Comparison of ENCODE assay signal across 12 cellular contexts in genomic region chr18:77090546-77091200, GRCh38. TPM values are rescaled to one million over a fixed set of nuclear protein-coding genes. Genes with fewer than 3 reads are reported as not detected.
A peak's percentile ranks its signal among the peaks of the same experiment; 100 is the strongest.
DNase-seq lines count a peak whose midpoint lies in the region; ATAC-seq and TF ChIP-seq lines count a peak whose summit lies in the region.
"Had no signal": no experiment of that assay in that cellular context is flagged by ENCODE, and none has a peak within 500 bp of the region (broad histone marks: within the 10 kb centered on the region; RNA-seq: fewer than 3 reads in every experiment).

No MANE protein-coding gene starts in this region.

- peak overlapping the region; percentile 61 to 89 (median 81) for H3K27ac Mint-ChIP-seq in CD4-positive, CD25-positive, alpha-beta regulatory T cell
- H3K27ac Mint-ChIP-seq in Caco-2 (ENCODE audit: unreplicated experiment) (peak overlapping the region; percentile 45), T-cell (peak overlapping the region; percentile 58 to 79), mesothelial cell of epicardium (peak overlapping the region; percentile 21)
- H3K27ac Mint-ChIP-seq: activated naive CD4-positive, alpha-beta T cell treated with anti-CD3 and anti-CD28 coated beads for 36 hours had no signal

- DNase-seq in CD4-positive, CD25-positive, alpha-beta regulatory T cell = no peak
- no peak for DNase-seq in Caco-2
- no peak for DNase-seq in T-cell
- DNase-seq in mesothelial cell of epicardium (ENCODE audit: low spot score in 2 of 2, unreplicated experiment in 2 of 2) = no peak
- no peak for DNase-seq in stimulated activated CD4-positive, alpha-beta T cell treated with anti-CD3 and anti-CD28 coated beads, Interleukin-2, amount 100 ng/mL, for 48 hours
- DNase-seq in RKO (ENCODE audit: low spot score) = no peak
- DNase-seq in mucosa of descending colon = no peak
- DNase-seq: activated naive CD4-positive, alpha-beta T cell treated with anti-CD3 and anti-CD28 coated beads for 36 hours; Kasumi-1; SIG-M5; WERI-Rb-1 had no signal

- H3K27me3 ChIP-seq in CD4-positive, CD25-positive, alpha-beta regulatory T cell (ENCODE audit: control insufficient read depth, insufficient read depth, low read length) = no peaks in the 10 kb centered on the region
- H3K27me3 ChIP-seq in Caco-2 (replicated peaks; ENCODE audit: control insufficient read depth, insufficient read depth, low read length) = no peaks in the 10 kb centered on the region

- no peak overlapping the region for H3K27ac ChIP-seq in CD4-positive, CD25-positive, alpha-beta regulatory T cell (ENCODE audit: insufficient read depth, low read length, poor library complexity, severe bottlenecking)
- H3K27ac ChIP-seq: WERI-Rb-1 had no signal

- no peak for ATAC-seq in CD4-positive, CD25-positive, alpha-beta regulatory T cell (ENCODE audit: low read depth in 2 of 2)
- ATAC-seq in T-cell (replicated peaks in 1 of 4) (no peak), mucosa of descending colon (no peak)
- ATAC-seq: GM12878 had no signal

- intact Hi-C loops in Caco-2 (cut with micrococcal nuclease; ENCODE audit: unreplicated experiment) (no loop called here), mucosa of descending colon (cut with DNase I, micrococcal nuclease) (no loop called here)

- TF ChIP-seq CTCF in Caco-2 (IDR thresholded peaks at IDR 0.05; ENCODE audit: insufficient read depth in 1 of 2, low read depth in 1 of 2, low read length in 1 of 2, severe bottlenecking in 1 of 2, unreplicated experiment in 1 of 2) = no peak
- TF ChIP-seq CTCF in mesothelial cell of epicardium (IDR thresholded peaks at IDR 0.05; ENCODE audit: unreplicated experiment) = no peak
- TF ChIP-seq CTCF in mucosa of descending colon (IDR thresholded peaks at IDR 0.05) = no peak

- peak overlapping the region in 1 of 4 donors; percentile 25 for H3K4me3 Mint-ChIP-seq in CD4-positive, CD25-positive, alpha-beta regulatory T cell
- no peak overlapping the region for H3K4me3 Mint-ChIP-seq in Caco-2 (ENCODE audit: unreplicated experiment)
- H3K4me3 Mint-ChIP-seq in T-cell = peak overlapping the region in 1 of 3 donors; percentile 0
- H3K4me3 Mint-ChIP-seq in mesothelial cell of epicardium = no peak overlapping the region
- H3K4me3 Mint-ChIP-seq: activated naive CD4-positive, alpha-beta T cell treated with anti-CD3 and anti-CD28 coated beads for 36 hours had no signal

- peaks cover 19% of the 10 kb centered on the region for H3K4me1 ChIP-seq in CD4-positive, CD25-positive, alpha-beta regulatory T cell (ENCODE audit: control insufficient read depth, insufficient read depth, low read length, poor library complexity, severe bottlenecking)
- peaks cover 10% of the 10 kb centered on the region for H3K4me1 ChIP-seq in Caco-2
- peaks cover 9% of the 10 kb centered on the region for H3K4me1 ChIP-seq in mucosa of descending colon (ENCODE audit: low read depth)

- H3K27me3 Mint-ChIP-seq in CD4-positive, CD25-positive, alpha-beta regulatory T cell = no peaks in the 10 kb centered on the region
- H3K27me3 Mint-ChIP-seq in Caco-2 (ENCODE audit: insufficient read depth, unreplicated experiment) (no peaks in the 10 kb centered on the region), T-cell (no peaks in the 10 kb centered on the region), mesothelial cell of epicardium (ENCODE audit: low read depth) (peaks cover 13% of the 10 kb centered on the region)

- H3K36me3 ChIP-seq in CD4-positive, CD25-positive, alpha-beta regulatory T cell (ENCODE audit: control insufficient read depth, insufficient read depth, low read length) = peaks cover 48% of the 10 kb centered on the region
- no peaks in the 10 kb centered on the region for H3K36me3 ChIP-seq in Caco-2 (ENCODE audit: control insufficient read depth, insufficient read depth, low read length)
- no peaks in the 10 kb centered on the region for H3K36me3 ChIP-seq in mucosa of descending colon (ENCODE audit: low read depth)
- H3K36me3 ChIP-seq: WERI-Rb-1 had no signal

- POLR2A ChIA-PET in Caco-2 (lab: Charles Lee) = no interaction called here
- POLR2A ChIA-PET in T-cell (lab: Charles Lee) = no interaction called here

- H3K9me3 Mint-ChIP-seq in CD4-positive, CD25-positive, alpha-beta regulatory T cell = peaks cover 0 to 1% (median 0%) of the 10 kb centered on the region in 7 donors
- H3K9me3 Mint-ChIP-seq in Caco-2 (ENCODE audit: unreplicated experiment) (no peaks in the 10 kb centered on the region), T-cell (no peaks in the 10 kb centered on the region), mesothelial cell of epicardium (no peaks in the 10 kb centered on the region)
- H3K9me3 Mint-ChIP-seq: activated naive CD4-positive, alpha-beta T cell treated with anti-CD3 and anti-CD28 coated beads for 36 hours had no signal

- CTCF ChIA-PET in Caco-2 (lab: Charles Lee) = no interaction called here
- CTCF ChIA-PET in T-cell (lab: Charles Lee) = no interaction called here

- peaks cover 42% of the 10 kb centered on the region for H3K36me3 Mint-ChIP-seq in CD4-positive, CD25-positive, alpha-beta regulatory T cell
- peaks cover 4% of the 10 kb centered on the region for H3K36me3 Mint-ChIP-seq in Caco-2 (ENCODE audit: insufficient read depth, unreplicated experiment)
- H3K36me3 Mint-ChIP-seq in T-cell = peaks cover 53% of the 10 kb centered on the region
- H3K36me3 Mint-ChIP-seq in mesothelial cell of epicardium = no peaks in the 10 kb centered on the region

- BruUV-seq in Caco-2 (replicated peaks; lab: Mats Ljungman, UMichigan) = no TSS peak

- H3K4me1 Mint-ChIP-seq in CD4-positive, CD25-positive, alpha-beta regulatory T cell = peaks cover 32 to 77% (median 45%) of the 10 kb centered on the region in 4 donors
- H3K4me1 Mint-ChIP-seq in Caco-2 (ENCODE audit: low read depth, unreplicated experiment) = peaks cover 8% of the 10 kb centered on the region
- peaks cover 71 to 78% (median 78%) of the 10 kb centered on the region in 3 donors for H3K4me1 Mint-ChIP-seq in T-cell
- peaks cover 70% of the 10 kb centered on the region for H3K4me1 Mint-ChIP-seq in mesothelial cell of epicardium

- H3K9me3 ChIP-seq in CD4-positive, CD25-positive, alpha-beta regulatory T cell (ENCODE audit: control insufficient read depth in 2 of 2, low read length in 2 of 2) = no peaks in the 10 kb centered on the region
- H3K9me3 ChIP-seq in Caco-2 = no peaks in the 10 kb centered on the region
- H3K9me3 ChIP-seq in mucosa of descending colon = no peaks in the 10 kb centered on the region

- H3K4me3 ChIP-seq in CD4-positive, CD25-positive, alpha-beta regulatory T cell (ENCODE audit: low read depth, low read length) = no peak overlapping the region
- H3K4me3 ChIP-seq in Caco-2 (ENCODE audit: low read depth, low read length) (no peak overlapping the region), mucosa of descending colon (no peak overlapping the region)
- H3K4me3 ChIP-seq: GM12878 had no signal

RNA-seq across cellular contexts. Expression of gene MBP, which starts 41.9 kb away (rescaled TPM):
- total RNA-seq in CD4-positive, CD25-positive, alpha-beta regulatory T cell = 172 TPM
- polyA plus RNA-seq in CD4-positive, CD25-positive, alpha-beta regulatory T cell = 100 to 1,000 TPM; 134 to 145 (median 141) TPM
- total RNA-seq in Caco-2 (2022) (7.9 and 11.4 TPM in 2 replicates), T-cell (100 to 1,000 TPM; 114 to 185 (median 152) TPM), mesothelial cell of epicardium (19.1 to 20.8 TPM (median 20.6 TPM) in 3 replicates), mucosa of descending colon (10 to 100 TPM; 37.9 to 48.5 (median 47.4) TPM)

Comparison
In these comparisons a context has a peak if more than half of its experiments do, and no peak if none do; other contexts are left out.
1. H3K27ac Mint-ChIP-seq: peak in every context shown above with its lines; median percentile 81 in CD4-positive, CD25-positive, alpha-beta regulatory T cell; 68 in T-cell; 45 in Caco-2; 21 in mesothelial cell of epicardium.